19 cellular contexts compared by ENCODE assay signal in genomic region chr2:237708491-237708890, GRCh38.
A peak's percentile ranks its signal among the peaks of the same experiment; 100 is the strongest.
DNase-seq lines count a peak whose midpoint lies in the region; ATAC-seq and TF ChIP-seq lines count a peak whose summit lies in the region.
"Had no signal": no experiment of that assay in that cellular context is flagged by ENCODE, and none has a peak within 500 bp of the region (broad histone marks: within the 10 kb centered on the region; RNA-seq: fewer than 3 reads in every experiment).

No MANE protein-coding gene starts in this region.

- peaks cover 28 to 42% (median 33%) of the 10 kb centered on the region in 4 donors for H3K4me1 ChIP-seq in transverse colon

- no TSS peak for BruUV-seq in Calu3 (replicated peaks; lab: Mats Ljungman, UMichigan)

- H3K9me3 ChIP-seq in transverse colon = no peaks in the 10 kb centered on the region

- H3K36me3 ChIP-seq in transverse colon = peaks cover 0 to 14% (median 0%) of the 10 kb centered on the region in 4 donors

- no peaks in the 10 kb centered on the region for H3K27me3 Mint-ChIP-seq in naive thymus-derived CD8-positive, alpha-beta T cell
- no peaks in the 10 kb centered on the region for H3K27me3 Mint-ChIP-seq in Calu3 (ENCODE audit: unreplicated experiment)
- H3K27me3 Mint-ChIP-seq: activated CD4-positive, alpha-beta T cell treated with anti-CD3 and anti-CD28 coated beads, Interleukin-2, amount 10 ng/mL, durations not matched to agents 7 days and 5 days; activated T-helper 17 cell treated with anti-CD3 and anti-CD28 coated beads, Interleukin-2, amount 50 U/mL, for 72 hours; stimulated activated naive CD8-positive, alpha-beta T cell treated with anti-CD3 and anti-CD28 coated beads, Interleukin-15, Interleukin-2, amounts not matched to agents 100 ng/mL and 50 ng/mL, for 24 hours had no signal

- DNase-seq in activated T-cell treated with anti-CD3 and anti-CD28 coated beads, Interleukin-2, amount 50 U/mL, for 1 hour = peak; percentile 16
- no peak for DNase-seq in activated T-cell treated with anti-CD3 and anti-CD28 coated beads, Interleukin-2, amount 50 U/mL, for 48 hours
- DNase-seq in epithelial cell of prostate (ENCODE audit: low read depth, low spot score) (no peak), transverse colon (no peak), midbrain (lab: John Stamatoyannopoulos, UW) (no peak), Calu3 (no peak), NCI-H1436 (lab: John Stamatoyannopoulos, UW) (no peak)
- no peak for DNase-seq in naive thymus-derived CD8-positive, alpha-beta T cell
- DNase-seq: activated CD4-positive, alpha-beta T cell treated with anti-CD3 and anti-CD28 coated beads, Interleukin-2, amount 10 ng/mL, durations not matched to agents 7 days and 5 days; amniotic stem cell; COR-L47; glutamatergic neuron; KBM-7; NCI-H1048; NK-92 treated with Interleukin-12 subunit alpha and Interleukin-12 subunit beta, amount 100 ng/mL, for 24 hours; SHP77; small intestine had no signal

- TF ChIP-seq POLR2A in transverse colon (IDR thresholded peaks at IDR 0.05) = no peak

- 86 to 97% methylated on average over 7 to 27 of the region's 27 CpGs for WGBS in transverse colon (ENCODE audit: low coverage in 1 of 2), 2 donors

- no peaks in the 10 kb centered on the region for H3K9me3 Mint-ChIP-seq in naive thymus-derived CD8-positive, alpha-beta T cell
- no peaks in the 10 kb centered on the region for H3K9me3 Mint-ChIP-seq in Calu3 (ENCODE audit: low read depth, unreplicated experiment)
- H3K9me3 Mint-ChIP-seq: activated CD4-positive, alpha-beta T cell treated with anti-CD3 and anti-CD28 coated beads, Interleukin-2, amount 10 ng/mL, durations not matched to agents 7 days and 5 days; activated T-helper 17 cell treated with anti-CD3 and anti-CD28 coated beads, Interleukin-2, amount 50 U/mL, for 72 hours; stimulated activated naive CD8-positive, alpha-beta T cell treated with anti-CD3 and anti-CD28 coated beads, Interleukin-15, Interleukin-2, amounts not matched to agents 100 ng/mL and 50 ng/mL, for 24 hours had no signal

- H3K36me3 Mint-ChIP-seq in naive thymus-derived CD8-positive, alpha-beta T cell = peaks cover 0 to 43% (median 10%) of the 10 kb centered on the region in 3 donors
- peaks cover 54% of the 10 kb centered on the region for H3K36me3 Mint-ChIP-seq in Calu3 (ENCODE audit: insufficient read depth, unreplicated experiment)

- peaks cover 31 to 73% (median 72%) of the 10 kb centered on the region in 4 donors for H3K4me1 Mint-ChIP-seq in naive thymus-derived CD8-positive, alpha-beta T cell
- H3K4me1 Mint-ChIP-seq in Calu3 (ENCODE audit: low read depth, unreplicated experiment) = peaks cover 58% of the 10 kb centered on the region

- no peak overlapping the region for H3K4me3 ChIP-seq in transverse colon

- in situ Hi-C loops in transverse colon (cut with MboI; ENCODE audit: low pct_ligation_motif_present in 1 of 4, low pct_unique_long_range_greater_than_20kb in 1 of 4, low sequenced_read_pairs in 3 of 4) = no loop called here

- CTCF ChIA-PET in Calu3 (lab: Charles Lee) = no interaction called here

- peak overlapping the region in 9 of 10 donors; percentile 29 to 91 (median 69) for H3K27ac Mint-ChIP-seq in naive thymus-derived CD8-positive, alpha-beta T cell
- H3K27ac Mint-ChIP-seq in Calu3 (ENCODE audit: unreplicated experiment) = no peak overlapping the region
- H3K27ac Mint-ChIP-seq: activated CD4-positive, alpha-beta T cell treated with anti-CD3 and anti-CD28 coated beads, Interleukin-2, amount 10 ng/mL, durations not matched to agents 7 days and 5 days; activated T-helper 17 cell treated with anti-CD3 and anti-CD28 coated beads, Interleukin-2, amount 50 U/mL, for 72 hours; stimulated activated naive CD8-positive, alpha-beta T cell treated with anti-CD3 and anti-CD28 coated beads, Interleukin-15, Interleukin-2, amounts not matched to agents 100 ng/mL and 50 ng/mL, for 24 hours had no signal

- TF ChIP-seq EP300 in transverse colon (IDR thresholded peaks at IDR 0.05; ENCODE audit: low read depth) = no peak

- no peak for ATAC-seq in naive thymus-derived CD8-positive, alpha-beta T cell
- ATAC-seq: activated T-helper 17 cell treated with anti-CD3 and anti-CD28 coated beads, Interleukin-2, amount 50 U/mL, for 72 hours had no signal

- intact Hi-C loops in transverse colon (cut with DNase I; ENCODE audit: low total_unique reads) = no loop called here
- intact Hi-C loops in Calu3 (cut with micrococcal nuclease; ENCODE audit: unreplicated experiment) = no loop called here

- H3K4me3 Mint-ChIP-seq in naive thymus-derived CD8-positive, alpha-beta T cell = peak overlapping the region in 2 of 10 donors; percentile 36 to 38
- no peak overlapping the region for H3K4me3 Mint-ChIP-seq in Calu3 (ENCODE audit: low read depth, unreplicated experiment)
- H3K4me3 Mint-ChIP-seq: activated CD4-positive, alpha-beta T cell treated with anti-CD3 and anti-CD28 coated beads, Interleukin-2, amount 10 ng/mL, durations not matched to agents 7 days and 5 days; activated T-helper 17 cell treated with anti-CD3 and anti-CD28 coated beads, Interleukin-2, amount 50 U/mL, for 72 hours; stimulated activated naive CD8-positive, alpha-beta T cell treated with anti-CD3 and anti-CD28 coated beads, Interleukin-15, Interleukin-2, amounts not matched to agents 100 ng/mL and 50 ng/mL, for 24 hours had no signal

- TF ChIP-seq CTCF in transverse colon (IDR thresholded peaks at IDR 0.05) (no peak), Calu3 (IDR thresholded peaks at IDR 0.05; ENCODE audit: unreplicated experiment) (no peak)

- no peaks in the 10 kb centered on the region for H3K27me3 ChIP-seq in transverse colon

- POLR2A ChIA-PET in naive thymus-derived CD8-positive, alpha-beta T cell (lab: Charles Lee) = interaction anchor here (0.8 to 2.5 kb wide), 5 partner anchors 14 to 37 kb away, joined by 3 to 7 read pairs (median 5); no protein-coding TSS in a partner anchor

- H3K27ac ChIP-seq in epithelial cell of prostate (peak overlapping the region; percentile 39), transverse colon (peak overlapping the region; percentile 97 to 100 (median 98))
